In genomic region chr15:57373251-57373881, GRCh38 we compare ENCODE assay signal across 21 cellular contexts.
"Had no signal": no experiment of that assay in that cellular context is flagged by ENCODE, and none has a peak within 500 bp of the region (broad histone marks: within the 10 kb centered on the region; RNA-seq: fewer than 3 reads in every experiment).

No MANE protein-coding gene starts in this region.

- H3K36me3 ChIP-seq: MG63 had no signal

- FAIRE-seq: RCC 7860 had no signal

- H3K27ac ChIP-seq: SJSA1, SK-N-MC had no signal

- DNase-seq: Karpas-422, KG1, MG63, NCI-H1092, NCI-H1436, NCI-H187, NCI-H2029, NCI-H2081 treated with DMSO at 0.1 percent for 48 hours, NCI-H2171, NCI-H226, NCI-H446, NCI-H510A, NCI-H524 treated with DMSO at 0.1 percent for 48 hours, NCI-H69, NCI-H774, Right ventricle myocardium superior, RPMI8226, SIG-M5 had no signal

- H3K4me3 ChIP-seq: MG63, SJSA1, SK-N-MC had no signal

- H3K9me3 ChIP-seq: MG63 had no signal
